In genomic region chr7:45923290-45923689, GRCh38 we compare ENCODE assay signal across 8 cellular contexts. TPM values are rescaled to one million over a fixed set of nuclear protein-coding genes. Genes with fewer than 3 reads are reported as not detected.
DNase-seq lines count a peak whose midpoint lies in the region; ATAC-seq and TF ChIP-seq lines count a peak whose summit lies in the region.

No MANE protein-coding gene starts in this region.

- H3K4me3 ChIP-seq in epithelial cell of proximal tubule (ENCODE audit: low read depth, low read length), result peak overlapping the region; percentile 35
- no peak overlapping the region for H3K4me3 ChIP-seq in mucosa of descending colon

- peak; percentile 30 for DNase-seq in NCI-H2196 treated with DMSO at 0.1 percent for 48 hours (lab: John Stamatoyannopoulos, UW; ENCODE audit: unreplicated experiment)
- DNase-seq in activated CD4-positive, alpha-beta T cell treated with anti-CD3 and anti-CD28 coated beads, Interleukin-2, amount 50 U/mL, for 1 hour, result peak; percentile 44
- no peak for DNase-seq in epithelial cell of proximal tubule (ENCODE audit: low read depth)
- DNase-seq in mucosa of descending colon, result peak in 2 of 3 donors; percentile 75 to 81
- peak in 33 of 49 donors; percentile 6 to 76 (median 50) for DNase-seq in substantia nigra (lab: John Stamatoyannopoulos, UW)
- no peak for DNase-seq in GM19240 (ENCODE audit: insufficient read length, low spot score)

- no peaks in the 10 kb centered on the region for H3K4me1 ChIP-seq in mucosa of descending colon (ENCODE audit: low read depth)

- ATAC-seq in GM21529 (IDR thresholded peaks at IDR 0.05; ENCODE audit: unreplicated experiment) (peak; percentile 51), mucosa of descending colon (peak; percentile 54)

- H3K27ac ChIP-seq in C4-2B, result no peak overlapping the region
- no peak overlapping the region for H3K27ac ChIP-seq in substantia nigra (ENCODE audit: low read depth, low read length, poor library complexity, severe bottlenecking)

- H3K9me3 ChIP-seq in mucosa of descending colon, result no peaks in the 10 kb centered on the region

- intact Hi-C loops in mucosa of descending colon (cut with DNase I, micrococcal nuclease), result loop anchor here (5.0 to 10.0 kb wide), 2 partner anchors 429 to 1162 kb away; no protein-coding TSS in a partner anchor

- peak; percentile 96 for TF ChIP-seq CTCF in C4-2B (conservative IDR thresholded peaks at IDR 0.05)
- peak; percentile 99 for TF ChIP-seq CTCF in epithelial cell of proximal tubule (conservative IDR thresholded peaks at IDR 0.05; ENCODE audit: low read depth, low read length)
- TF ChIP-seq CTCF in mucosa of descending colon (IDR thresholded peaks at IDR 0.05), result peak; percentile 69

- H3K36me3 ChIP-seq in mucosa of descending colon (ENCODE audit: low read depth), result no peaks in the 10 kb centered on the region

RNA-seq across cellular contexts. Expression of gene IGFBP3, which starts 2.2 kb away (rescaled TPM):
- total RNA-seq in epithelial cell of proximal tubule, result 77.8 and 338 TPM in 2 replicates
- total RNA-seq in mucosa of descending colon, result 10 to 100 TPM; 27.0 to 41.5 (median 40.6) TPM

RNA-seq across cellular contexts. Expression of gene IGFBP1, which starts 35.0 kb away (rescaled TPM):
- total RNA-seq in epithelial cell of proximal tubule, result 4.6 and 16.5 TPM in 2 replicates
- total RNA-seq in mucosa of descending colon, result not detected

RNA-seq across cellular contexts. Expression of gene CCDC201, which starts 50.4 kb away (rescaled TPM):
- total RNA-seq in epithelial cell of proximal tubule (not detected in 2 replicates), mucosa of descending colon (not detected)

Comparison
In these comparisons a context has a peak if more than half of its experiments do, and no peak if none do; other contexts are left out.
1. DNase-seq: peak in NCI-H2196 treated with DMSO at 0.1 percent for 48 hours (single experiment), activated CD4-positive, alpha-beta T cell treated with anti-CD3 and anti-CD28 coated beads, Interleukin-2, amount 50 U/mL, for 1 hour (single experiment), mucosa of descending colon (2 of 3) and substantia nigra (33 of 49); none in epithelial cell of proximal tubule (single experiment) and GM19240 (single experiment).
2. Peak in every context shown above with its lines, with median percentiles within 50 percentile points of each other: CTCF ChIP-seq.